ENCODE assay signal across 16 cellular contexts in the genomic region with DNA sequence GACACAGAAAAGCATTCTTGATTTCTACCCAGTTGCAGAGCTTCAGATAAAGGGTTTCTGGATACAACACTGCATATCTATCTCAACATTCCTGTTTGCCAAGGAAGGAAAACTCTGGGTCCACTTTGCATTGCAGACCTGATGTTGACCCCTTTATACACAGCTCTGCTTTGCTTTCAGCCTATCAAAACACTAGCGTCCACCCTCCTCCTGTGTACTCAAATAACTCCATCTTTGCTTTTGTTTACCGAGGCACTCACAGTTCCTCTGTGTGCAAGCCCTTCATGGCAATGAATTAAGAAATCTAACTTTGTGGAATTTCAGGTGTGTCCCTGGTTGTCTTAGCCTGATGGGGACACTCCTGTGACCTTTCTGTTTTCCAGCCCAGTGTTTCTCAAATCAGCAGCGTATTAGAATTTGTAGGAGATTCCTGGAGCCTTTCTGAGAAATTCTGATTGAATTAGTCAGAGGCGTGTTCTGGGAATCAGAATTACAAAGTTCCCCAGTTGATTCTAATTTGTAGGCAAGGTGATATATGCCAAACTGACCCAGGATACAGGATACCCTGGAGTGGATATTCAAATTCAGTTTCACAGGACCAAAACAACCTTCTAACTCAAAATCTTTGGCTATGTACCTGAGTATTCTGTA.
DNase-seq lines count a peak whose midpoint lies in the region; ATAC-seq and TF ChIP-seq lines count a peak whose summit lies in the region.
"Had no signal": no experiment of that assay in that cellular context is flagged by ENCODE, and none has a peak within 500 bp of the region (broad histone marks: within the 10 kb centered on the region; RNA-seq: fewer than 3 reads in every experiment).

No MANE protein-coding gene starts in this region.

- H3K27ac Mint-ChIP-seq in neural progenitor cell, result peak overlapping the region; percentile 67
- H3K27ac Mint-ChIP-seq: T-cell had no signal

- ATAC-seq in GM21717 (IDR thresholded peaks at IDR 0.05; ENCODE audit: unreplicated experiment), result no peak
- no peak for ATAC-seq in GM21619 (IDR thresholded peaks at IDR 0.05; ENCODE audit: unreplicated experiment)
- ATAC-seq: stimulated activated effector memory CD8-positive, alpha-beta T cell treated with anti-CD3 and anti-CD28 coated beads, Interleukin-12 subunit alpha, Interleukin-12 subunit beta, amount 100 ng/mL, for 72 hours; T-cell had no signal

- H3K36me3 ChIP-seq in OCI-LY1 (ENCODE audit: insufficient read depth, low read length) (no peaks in the 10 kb centered on the region), neural progenitor cell (no peaks in the 10 kb centered on the region), mammary epithelial cell (ENCODE audit: insufficient read depth, low read length) (no peaks in the 10 kb centered on the region)

- H3K27me3 ChIP-seq in OCI-LY1 (ENCODE audit: insufficient read depth, low read length) (no peaks in the 10 kb centered on the region), dorsolateral prefrontal cortex (no peaks in the 10 kb centered on the region), neural progenitor cell (no peaks in the 10 kb centered on the region), mammary epithelial cell (ENCODE audit: insufficient read depth, low read length) (no peaks in the 10 kb centered on the region)

- H3K4me1 ChIP-seq in OCI-LY1 (ENCODE audit: insufficient read depth, low read length, severe bottlenecking) (peaks cover 44% of the 10 kb centered on the region), neural progenitor cell (no peaks in the 10 kb centered on the region), mammary epithelial cell (ENCODE audit: insufficient read depth, low read length) (no peaks in the 10 kb centered on the region)

- H3K9me3 Mint-ChIP-seq in neural progenitor cell, result no peaks in the 10 kb centered on the region
- H3K9me3 Mint-ChIP-seq: CD8-positive, alpha-beta memory T cell; stimulated activated effector memory CD8-positive, alpha-beta T cell treated with anti-CD3 and anti-CD28 coated beads, Interleukin-12 subunit alpha, Interleukin-12 subunit beta, amount 100 ng/mL, for 72 hours; T-cell had no signal

- H3K9ac ChIP-seq in OCI-LY1 (ENCODE audit: low read length) (peak overlapping the region; percentile 21; the same call in 1 of the 2 replicates), neural progenitor cell (no peak overlapping the region), mammary epithelial cell (ENCODE audit: insufficient read depth, low read length) (no peak overlapping the region)

- dilution Hi-C loops in mammary epithelial cell (cut with HindIII; ENCODE audit: low sequenced_read_pairs), result no loop called here

- no peaks in the 10 kb centered on the region for H3F3A ChIP-seq in OCI-LY1 (ENCODE audit: insufficient read depth, low read length)
- H3F3A ChIP-seq in neural progenitor cell (ENCODE audit: low read depth), result no peaks in the 10 kb centered on the region

- H3K4me3 Mint-ChIP-seq in neural progenitor cell, result no peak overlapping the region
- H3K4me3 Mint-ChIP-seq: CD8-positive, alpha-beta memory T cell; T-cell had no signal

- in situ Hi-C loops in mammary epithelial cell (cut with MboI; ENCODE audit: low sequenced_read_pairs in 2 of 2), result no loop called here

- H3K4me2 ChIP-seq in OCI-LY1 (ENCODE audit: low read length) (peak overlapping the region; percentile 5; the same call in 1 of the 2 replicates), neural progenitor cell (no peak overlapping the region), mammary epithelial cell (ENCODE audit: insufficient read depth, low read depth, low read length) (no peak overlapping the region)

- 90% methylated on average over 3 of the region's 4 CpGs for WGBS in mammary epithelial cell (ENCODE audit: low coverage, missing lambda C conversion rate)

- TF ChIP-seq CTCF in OCI-LY1 (IDR thresholded peaks at IDR 0.05; ENCODE audit: low read length) (no peak), dorsolateral prefrontal cortex (IDR thresholded peaks at IDR 0.05 in 54 of 56, conservative IDR thresholded peaks at IDR 0.05 in 2 of 56; ENCODE audit: low read depth in 1 of 56, partially characterized antibody in 56 of 56) (no peak), neural progenitor cell (IDR thresholded peaks at IDR 0.05) (no peak), mammary epithelial cell (conservative IDR thresholded peaks at IDR 0.05 in 1 of 2, IDR thresholded peaks at IDR 0.05 in 1 of 2; ENCODE audit: extremely low read depth in 1 of 2, insufficient read depth in 1 of 2, low read depth in 1 of 2, low read length in 2 of 2) (no peak)

- H3K27ac ChIP-seq in OCI-LY1 (ENCODE audit: low read depth, low read length, poor library complexity, severe bottlenecking), result peak overlapping the region; percentile 84
- peak overlapping the region in 58 of 59 donors; percentile 24 to 90 (median 78) for H3K27ac ChIP-seq in dorsolateral prefrontal cortex
- H3K27ac ChIP-seq in neural progenitor cell, result no peak overlapping the region
- H3K27ac ChIP-seq in mammary epithelial cell (ENCODE audit: insufficient read depth, low read depth, low read length), result no peak overlapping the region

- H3K4me3 ChIP-seq in OCI-LY1 (ENCODE audit: low read depth, low read length, poor library complexity, severe bottlenecking) (no peak overlapping the region), dorsolateral prefrontal cortex (peak overlapping the region in 18 of 59 donors; percentile 1 to 31 (median 17)), neural progenitor cell (no peak overlapping the region), mammary epithelial cell (replicated peaks in 1 of 3; ENCODE audit: insufficient read depth in 1 of 3, low read depth in 2 of 3, low read length in 3 of 3) (no peak overlapping the region)

- H3K9me2 ChIP-seq in OCI-LY1 (ENCODE audit: low read depth, low read length), result no peaks in the 10 kb centered on the region

- H3K79me2 ChIP-seq in OCI-LY1 (ENCODE audit: insufficient read depth, low read length) (no peaks in the 10 kb centered on the region), neural progenitor cell (ENCODE audit: low read depth) (no peaks in the 10 kb centered on the region), mammary epithelial cell (ENCODE audit: insufficient read depth, low read length) (no peaks in the 10 kb centered on the region)

- CTCF ChIA-PET in mammary epithelial cell (lab: Charles Lee; ENCODE audit: low non-redundant PET), result interaction anchor here (0.7 kb wide), 1 partner anchor 50 kb away, joined by 4 read pairs; no protein-coding TSS in a partner anchor

- intact Hi-C loops in dorsolateral prefrontal cortex (cut with DNase I) (loop anchor here (2.0 to 10.0 kb wide), 4 partner anchors 47 to 1035 kb away; a partner anchor contains a TSS), mammary epithelial cell (cut with micrococcal nuclease) (no loop called here), cardiac septum (cut with DNase I) (no loop called here)

- H2AFZ ChIP-seq in OCI-LY1 (ENCODE audit: low read length) (no peak overlapping the region), neural progenitor cell (replicated peaks) (peak overlapping the region; percentile 63), mammary epithelial cell (ENCODE audit: low read depth, low read length) (no peak overlapping the region)

- no peaks in the 10 kb centered on the region for H4K20me1 ChIP-seq in OCI-LY1 (ENCODE audit: insufficient read depth, low read length)
- no peaks in the 10 kb centered on the region for H4K20me1 ChIP-seq in neural progenitor cell (ENCODE audit: low read depth)
- H4K20me1 ChIP-seq in mammary epithelial cell (ENCODE audit: insufficient read depth, low read length), result no peaks in the 10 kb centered on the region

- peak; percentile 9 for DNase-seq in A172 (ENCODE audit: low spot score)
- DNase-seq in dorsolateral prefrontal cortex, result no peak
- no peak for DNase-seq in neural progenitor cell (ENCODE audit: low spot score)
- no peak for DNase-seq in mammary epithelial cell
- no peak for DNase-seq in cardiac septum (ENCODE audit: low spot score)
- DNase-seq: activated CD8-positive, alpha-beta memory T cell treated with anti-CD3 and anti-CD28 coated beads for 24 hours; activated effector memory CD4-positive, alpha-beta T cell treated with Interleukin-2 at 50 U/mL for 16 hours; CD8-positive, alpha-beta memory T cell; left cardiac atrium; NCI-H146; NCI-H2227 treated with DMSO at 0.1 percent for 48 hours; T-cell had no signal

- no peaks in the 10 kb centered on the region for H3K36me3 Mint-ChIP-seq in neural progenitor cell
- H3K36me3 Mint-ChIP-seq: CD8-positive, alpha-beta memory T cell; stimulated activated effector memory CD8-positive, alpha-beta T cell treated with anti-CD3 and anti-CD28 coated beads, Interleukin-12 subunit alpha, Interleukin-12 subunit beta, amount 100 ng/mL, for 72 hours; T-cell had no signal

- no TSS peak for BruUV-seq in mammary epithelial cell (replicated peaks; lab: Mats Ljungman, UMichigan)

- peaks cover 7% of the 10 kb centered on the region for H3K4me1 Mint-ChIP-seq in neural progenitor cell

- no peaks in the 10 kb centered on the region for H3K9me3 ChIP-seq in OCI-LY1 (ENCODE audit: low read length)
- no peaks in the 10 kb centered on the region for H3K9me3 ChIP-seq in neural progenitor cell (ENCODE audit: low read depth)
- no peaks in the 10 kb centered on the region for H3K9me3 ChIP-seq in mammary epithelial cell (replicated peaks; ENCODE audit: insufficient read depth, low read length)

- H3K27me3 Mint-ChIP-seq in neural progenitor cell (ENCODE audit: insufficient read depth, low read depth), result no peaks in the 10 kb centered on the region
- H3K27me3 Mint-ChIP-seq: CD8-positive, alpha-beta memory T cell; T-cell had no signal

Comparison
In these comparisons a context has a peak if more than half of its experiments do, and no peak if none do; other contexts are left out.
1. H3K27ac ChIP-seq: peak in OCI-LY1 (single experiment) and dorsolateral prefrontal cortex (58 of 59); none in neural progenitor cell (single experiment) and mammary epithelial cell (single experiment).
2. intact Hi-C loops: an anchor here in dorsolateral prefrontal cortex (2.0 to 10.0 kb wide); none called in mammary epithelial cell and cardiac septum.